Comparison of ENCODE assay signal across 25 cellular contexts in the genomic region with DNA sequence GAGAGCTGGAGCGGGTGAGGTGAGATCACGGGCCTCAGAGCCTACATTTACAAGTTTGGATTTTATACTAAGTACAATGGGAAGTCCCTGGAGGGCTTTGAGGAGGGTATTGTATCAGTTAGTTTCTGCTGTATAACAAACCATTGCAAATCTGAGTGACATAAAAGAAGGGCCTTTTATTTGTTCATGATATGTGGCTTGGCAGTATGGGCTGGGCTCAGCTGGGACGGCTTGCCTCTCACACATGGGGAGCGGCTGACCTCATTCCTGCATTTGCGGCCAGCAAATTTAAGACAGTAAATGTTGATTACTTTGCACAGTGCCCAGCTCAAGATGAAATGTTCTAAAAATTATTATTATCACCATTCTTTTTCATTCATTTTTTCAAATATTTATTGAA. TPM values are rescaled to one million over a fixed set of nuclear protein-coding genes. Genes with fewer than 3 reads are reported as not detected.
DNase-seq lines count a peak whose midpoint lies in the region; ATAC-seq and TF ChIP-seq lines count a peak whose summit lies in the region.
"Had no signal": no experiment of that assay in that cellular context is flagged by ENCODE, and none has a peak within 500 bp of the region (broad histone marks: within the 10 kb centered on the region; RNA-seq: fewer than 3 reads in every experiment).

No MANE protein-coding gene starts in this region.

- H3F3A ChIP-seq in GM23338 (replicated peaks; ENCODE audit: low read depth) = no peaks in the 10 kb centered on the region

- H3K27ac Mint-ChIP-seq in GM23338 (no peak overlapping the region), T-helper 17 cell (peak overlapping the region; percentile 6), progenitor cell of endocrine pancreas (no peak overlapping the region)
- H3K27ac Mint-ChIP-seq: CD14-positive monocyte had no signal

- H3K9me3 Mint-ChIP-seq in GM23338 (peaks cover 3% of the 10 kb centered on the region; the same call in 1 of the 3 replicates), progenitor cell of endocrine pancreas (ENCODE audit: low read depth) (peaks cover 7% of the 10 kb centered on the region)
- H3K9me3 Mint-ChIP-seq: CD14-positive monocyte had no signal

- H3K36me3 Mint-ChIP-seq in GM23338 (ENCODE audit: low read depth) (peaks cover 6% of the 10 kb centered on the region), T-helper 17 cell (ENCODE audit: low read depth) (peaks cover 8% of the 10 kb centered on the region), progenitor cell of endocrine pancreas (ENCODE audit: insufficient read depth) (peaks cover 3% of the 10 kb centered on the region)
- H3K36me3 Mint-ChIP-seq: CD14-positive monocyte had no signal

- no peaks in the 10 kb centered on the region for H3K27me3 ChIP-seq in GM23338 (ENCODE audit: insufficient read depth)
- H3K27me3 ChIP-seq: BE2C, BLaER1 had no signal

- TF ChIP-seq CTCF in GM23338 (conservative IDR thresholded peaks at IDR 0.05; ENCODE audit: low read depth in 2 of 2) = no peak
- no peak for TF ChIP-seq CTCF in progenitor cell of endocrine pancreas (IDR thresholded peaks at IDR 0.05; ENCODE audit: unreplicated experiment)

- DNase-seq in GM23338 (ENCODE audit: low spot score) = no peak
- DNase-seq in T-helper 17 cell = no peak
- peak; percentile 52 for DNase-seq in posterior vena cava (ENCODE audit: low spot score)
- DNase-seq in progenitor cell of endocrine pancreas (ENCODE audit: low spot score, unreplicated experiment) = no peak
- DNase-seq in NCI-H1417 (lab: John Stamatoyannopoulos, UW) = no peak
- DNase-seq: 8988T; ACHN; BE2C; C1 segment of cervical spinal cord; CD4-positive, alpha-beta memory T cell; CD4-positive, CD25-positive, alpha-beta regulatory T cell; CD8-positive, alpha-beta memory T cell; COR-L47; DMS 273 treated with DMSO at 0.1 percent for 48 hours; DMS153; DMS53; DMS79; DND-41; EL; GDM1 had no signal

- no peak overlapping the region for H3K27ac ChIP-seq in GM23338 (ENCODE audit: low read depth)
- H3K27ac ChIP-seq: BLaER1 had no signal

- intact Hi-C loops in posterior vena cava (cut with DNase I) = no loop called here

- H3K4me1 ChIP-seq in GM23338 (ENCODE audit: insufficient read depth) = peaks cover 4% of the 10 kb centered on the region; the same call in 1 of the 2 replicates
- H3K4me1 ChIP-seq: BE2C, BLaER1 had no signal

- H4K20me1 ChIP-seq in GM23338 (replicated peaks; ENCODE audit: insufficient read depth) = no peaks in the 10 kb centered on the region

- H3K4me3 Mint-ChIP-seq in GM23338 = no peak overlapping the region
- H3K4me3 Mint-ChIP-seq in T-helper 17 cell = no peak overlapping the region
- H3K4me3 Mint-ChIP-seq in progenitor cell of endocrine pancreas (ENCODE audit: low read depth) = no peak overlapping the region
- H3K4me3 Mint-ChIP-seq: CD14-positive monocyte; CD4-positive, alpha-beta memory T cell; CD4-positive, CD25-positive, alpha-beta regulatory T cell; CD8-positive, alpha-beta memory T cell had no signal

- H3K4me1 Mint-ChIP-seq in GM23338 (no peaks in the 10 kb centered on the region), T-helper 17 cell (peaks cover 2% of the 10 kb centered on the region), progenitor cell of endocrine pancreas (ENCODE audit: low read depth) (no peaks in the 10 kb centered on the region)
- H3K4me1 Mint-ChIP-seq: CD14-positive monocyte; CD8-positive, alpha-beta memory T cell had no signal

- H3K9me3 ChIP-seq in T-helper 17 cell (ENCODE audit: control insufficient read depth, low read length, poor library complexity, severe bottlenecking) = no peaks in the 10 kb centered on the region
- H3K9me3 ChIP-seq: BE2C, BLaER1 had no signal

- no peak overlapping the region for H3K4me3 ChIP-seq in GM23338
- H3K4me3 ChIP-seq: BLaER1, GM12878 had no signal

- H3K9me2 ChIP-seq in GM23338 (ENCODE audit: insufficient read depth) = no peaks in the 10 kb centered on the region

- H3K27me3 Mint-ChIP-seq in GM23338 (ENCODE audit: insufficient read depth, low read depth, poor library complexity) (no peaks in the 10 kb centered on the region), T-helper 17 cell (no peaks in the 10 kb centered on the region), progenitor cell of endocrine pancreas (no peaks in the 10 kb centered on the region)
- H3K27me3 Mint-ChIP-seq: CD4-positive, alpha-beta memory T cell; CD4-positive, CD25-positive, alpha-beta regulatory T cell had no signal

- H3K4me2 ChIP-seq in GM23338 = no peak overlapping the region
- H3K4me2 ChIP-seq: BLaER1 had no signal

- H3K79me2 ChIP-seq in GM23338 (replicated peaks; ENCODE audit: insufficient read depth) = no peaks in the 10 kb centered on the region

- ATAC-seq in GM23338 (no peak), T-helper 17 cell (no peak)
- ATAC-seq: GM12878 had no signal

- H2AFZ ChIP-seq in GM23338 = no peak overlapping the region

- H3K36me3 ChIP-seq in GM23338 (ENCODE audit: insufficient read depth) = no peaks in the 10 kb centered on the region
- H3K36me3 ChIP-seq: BLaER1 had no signal

TF ChIP-seq in GM23338, 12 proteins besides CTCF, POLR2A, EP300 and RAD21:
- TF ChIP-seq POLR2AphosphoS5 (IDR thresholded peaks at IDR 0.05; ENCODE audit: low read depth) (no peak), ZNF331 (CRISPR knock-in tag; IDR thresholded peaks at IDR 0.05; ENCODE audit: low read depth) (peak; percentile 62)
TF ChIP-seq in GM23338: peak in this region for 1.

RNA-seq across cellular contexts. Expression of gene GDAP1L1, which starts 21.7 kb away (rescaled TPM):
- total RNA-seq in GM23338 (2014; rRNA removed; shearing (Covaris generic)) = 6.9 and 11.2 TPM in 2 replicates
- 4.5 and 5.9 TPM in 2 replicates for polyA plus RNA-seq in GM23338 (2016; fragmentation: Nextera tagmentation; extraction: Ambion mirVana)
- not detected for total RNA-seq in T-helper 17 cell
- not detected for total RNA-seq in posterior vena cava
- total RNA-seq in progenitor cell of endocrine pancreas = 0.24 and 1.1 TPM in 2 replicates
- total RNA-seq: CD4-positive, alpha-beta memory T cell; CD4-positive, CD25-positive, alpha-beta regulatory T cell; CD8-positive, alpha-beta memory T cell; G401; GM12878 had no signal
- polyA plus RNA-seq: AG04450; CD14-positive monocyte; CD8-positive, alpha-beta memory T cell had no signal

RNA-seq across cellular contexts. Expression of gene FITM2, which starts 42.2 kb away (rescaled TPM):
- total RNA-seq in GM23338 (2014; rRNA removed; shearing (Covaris generic)) = 1.6 and 3.5 TPM in 2 replicates
- polyA plus RNA-seq in GM23338 (2016; fragmentation: Nextera tagmentation; extraction: Ambion mirVana) = 0.73 and 0.87 TPM in 2 replicates
- 1 to 10 TPM; 3.3 to 3.4 TPM for total RNA-seq in T-helper 17 cell
- total RNA-seq in posterior vena cava = 10 to 100 TPM in 1 of 2 donors, 1 to 10 TPM in 1; 8.0 to 10.6 TPM
- total RNA-seq in progenitor cell of endocrine pancreas = 4.3 and 4.4 TPM in 2 replicates

RNA-seq across cellular contexts. Expression of gene OSER1, which starts 58.2 kb away (rescaled TPM):
- 31.1 and 32.4 TPM in 2 replicates for total RNA-seq in GM23338 (2014; rRNA removed; shearing (Covaris generic))
- 22.1 and 25.2 TPM in 2 replicates for polyA plus RNA-seq in GM23338 (2016; fragmentation: Nextera tagmentation; extraction: Ambion mirVana)
- total RNA-seq in T-helper 17 cell (100 to 1,000 TPM in 1 of 2 donors, 10 to 100 TPM in 1; 88.5 to 103 TPM), posterior vena cava (10 to 100 TPM; 24.3 to 27.3 TPM), progenitor cell of endocrine pancreas (34.9 and 35.0 TPM in 2 replicates)
